In genomic region chr16:65634291-65634690, GRCh38 we compare ENCODE assay signal across 25 cellular contexts.
DNase-seq lines count a peak whose midpoint lies in the region; FAIRE-seq and TF ChIP-seq lines count a peak whose summit lies in the region.
"Had no signal": no experiment of that assay in that cellular context is flagged by ENCODE, and none has a peak within 500 bp of the region (broad histone marks: within the 10 kb centered on the region; RNA-seq: fewer than 3 reads in every experiment).

No MANE protein-coding gene starts in this region.

- 68 to 70% methylated on average over 5 of the region's 5 CpGs for WGBS in GM23248 (ENCODE audit: low coverage in 1 of 2, low lambda C conversion rate in 2 of 2, missing lambda C conversion rate in 2 of 2), 2 experiments

- peaks cover 6% of the 10 kb centered on the region for H3K9me3 Mint-ChIP-seq in astrocyte (ENCODE audit: unreplicated experiment)
- H3K9me3 Mint-ChIP-seq in CD14-positive monocyte, result peaks cover 0 to 5% (median 0%) of the 10 kb centered on the region in 7 donors
- H3K9me3 Mint-ChIP-seq: activated T-cell treated with anti-CD3 and anti-CD28 coated beads, Interleukin-2, amount 50 U/mL, for 72 hours had no signal

- peak overlapping the region in 3 of 10 experiments; percentile 15 to 35 (median 27); a peak in 5 of 20 replicates for H3K4me3 ChIP-seq in BLaER1 treated with 17β-estradiol and CSF1 and Interleukin-3, amounts not matched to agents 10 nM and 100 nM
- H3K4me3 ChIP-seq in GM23248, result no peak overlapping the region
- no peak overlapping the region for H3K4me3 ChIP-seq in astrocyte (ENCODE audit: insufficient read depth, low read depth, low read length)
- H3K4me3 ChIP-seq: gastrocnemius medialis, upper lobe of right lung had no signal

- H2AFZ ChIP-seq in GM23248, result no peak overlapping the region
- H2AFZ ChIP-seq in astrocyte (ENCODE audit: low read depth, low read length), result no peak overlapping the region

- peak overlapping the region in 9 of 11 experiments; percentile 16 to 81 (median 73); a peak in 17 of 22 replicates for H3K27ac ChIP-seq in BLaER1 treated with 17β-estradiol and CSF1 and Interleukin-3, amounts not matched to agents 10 nM and 100 nM
- H3K27ac ChIP-seq in GM23248, result no peak overlapping the region
- no peak overlapping the region for H3K27ac ChIP-seq in astrocyte (ENCODE audit: low read depth, low read length)
- H3K27ac ChIP-seq: gastrocnemius medialis, upper lobe of right lung had no signal

- peaks cover 6 to 37% (median 20%) of the 10 kb centered on the region in 10 experiments; a peak in 19 of 20 replicates for H3K4me1 ChIP-seq in BLaER1 treated with 17β-estradiol and CSF1 and Interleukin-3, amounts not matched to agents 10 nM and 100 nM
- no peaks in the 10 kb centered on the region for H3K4me1 ChIP-seq in GM23248 (ENCODE audit: insufficient read depth)
- H3K4me1 ChIP-seq in astrocyte (ENCODE audit: insufficient read depth, low read length), result no peaks in the 10 kb centered on the region
- H3K4me1 ChIP-seq: gastrocnemius medialis, upper lobe of right lung had no signal

- H3K79me2 ChIP-seq in GM23248 (ENCODE audit: insufficient read depth) (no peaks in the 10 kb centered on the region), astrocyte (ENCODE audit: insufficient read depth, low read length) (no peaks in the 10 kb centered on the region)

- H3K27me3 Mint-ChIP-seq in astrocyte (ENCODE audit: low read depth, unreplicated experiment), result peaks cover 33% of the 10 kb centered on the region
- H3K27me3 Mint-ChIP-seq in CD14-positive monocyte (ENCODE audit: low read depth in 3 of 3), result peaks cover 2 to 9% (median 7%) of the 10 kb centered on the region in 3 donors

- H3K9me2 ChIP-seq in GM23248 (ENCODE audit: insufficient read depth), result no peaks in the 10 kb centered on the region

- H3K4me1 Mint-ChIP-seq in astrocyte (ENCODE audit: low read depth, unreplicated experiment) (no peaks in the 10 kb centered on the region), CD14-positive monocyte (no peaks in the 10 kb centered on the region)
- H3K4me1 Mint-ChIP-seq: activated CD4-positive, alpha-beta T cell treated with anti-CD3 and anti-CD28 coated beads for 36 hours had no signal

- intact Hi-C loops in CD14-positive monocyte (cut with micrococcal nuclease), result no loop called here

- H3K27me3 ChIP-seq in BLaER1 treated with 17β-estradiol and CSF1 and Interleukin-3, amounts not matched to agents 10 nM and 100 nM, result no peaks in the 10 kb centered on the region
- no peaks in the 10 kb centered on the region; the same call in 1 of the 2 replicates for H3K27me3 ChIP-seq in GM23248 (replicated peaks; ENCODE audit: insufficient read depth)
- no peaks in the 10 kb centered on the region for H3K27me3 ChIP-seq in astrocyte (ENCODE audit: insufficient read depth, low read length)
- H3K27me3 ChIP-seq: gastrocnemius medialis, upper lobe of right lung had no signal

- H4K20me1 ChIP-seq in BLaER1 treated with 17β-estradiol and CSF1 and Interleukin-3, amounts not matched to agents 10 nM and 100 nM, result no peaks in the 10 kb centered on the region
- H4K20me1 ChIP-seq in GM23248 (ENCODE audit: insufficient read depth), result no peaks in the 10 kb centered on the region
- no peaks in the 10 kb centered on the region for H4K20me1 ChIP-seq in astrocyte (ENCODE audit: insufficient read depth, low read length)

- peak overlapping the region; percentile 16 to 91 (median 77); a peak in 21 of 22 replicates for H3K4me2 ChIP-seq in BLaER1 treated with 17β-estradiol and CSF1 and Interleukin-3, amounts not matched to agents 10 nM and 100 nM
- H3K4me2 ChIP-seq in GM23248 (ENCODE audit: unreplicated experiment) (no peak overlapping the region), astrocyte (ENCODE audit: low read length) (no peak overlapping the region)

- peaks cover 0 to 27% (median 6%) of the 10 kb centered on the region in 11 experiments; a peak in 7 of 22 replicates for H3K9me3 ChIP-seq in BLaER1 treated with 17β-estradiol and CSF1 and Interleukin-3, amounts not matched to agents 10 nM and 100 nM (replicated peaks in 1 of 11)
- H3K9me3 ChIP-seq in GM23248 (ENCODE audit: low read depth) (no peaks in the 10 kb centered on the region), astrocyte (ENCODE audit: insufficient read depth, low read depth, low read length) (no peaks in the 10 kb centered on the region)
- H3K9me3 ChIP-seq: gastrocnemius medialis, upper lobe of right lung had no signal

- TF ChIP-seq CTCF in astrocyte (IDR thresholded peaks at IDR 0.05; ENCODE audit: insufficient read depth, low read depth, low read length), result no peak
- TF ChIP-seq CTCF in CD14-positive monocyte (IDR thresholded peaks at IDR 0.05), result no peak

- in situ Hi-C loops in GM23248 (cut with MboI), result no loop called here

- DNase-seq in GM23248 (peak; percentile 28), astrocyte (ENCODE audit: low read depth) (peak; percentile 24), iris pigment epithelial cell (ENCODE audit: low read depth) (peak; percentile 43), CD14-positive monocyte (ENCODE audit: low spot score) (no peak), HK-2 (ENCODE audit: unreplicated experiment) (no peak), NCI-H1417 treated with DMSO at 0.1 percent for 48 hours (lab: John Stamatoyannopoulos, UW) (no peak), epidermal melanocyte (ENCODE audit: insufficient read length, low spot score) (no peak)
- DNase-seq: ACHN; activated CD4-positive, alpha-beta T cell treated with anti-CD3 and anti-CD28 coated beads for 36 hours; activated T-cell treated with anti-CD3 and anti-CD28 coated beads, Interleukin-2, amount 50 U/mL, for 72 hours; C1 segment of cervical spinal cord; cerebellar nuclear complex; gastrocnemius medialis; KBM-7; NCI-H187; NCI-H345; NCI-H774; occipital lobe; right cardiac atrium; SHP77 treated with DMSO at 0.1 percent for 48 hours; stimulated activated CD8-positive, alpha-beta memory T cell treated with anti-CD3 and anti-CD28 coated beads, Interleukin-4, amount 100 ng/mL, for 48 hours; T-helper 1 cell; upper lobe of right lung had no signal

- no peak for FAIRE-seq in astrocyte (lab: Jason Lieb, UNC)

- no peaks in the 10 kb centered on the region for H3F3A ChIP-seq in GM23248 (ENCODE audit: insufficient read depth)

- H3K4me3 Mint-ChIP-seq in astrocyte (ENCODE audit: unreplicated experiment) (no peak overlapping the region), CD14-positive monocyte (no peak overlapping the region)
- H3K4me3 Mint-ChIP-seq: activated CD4-positive, alpha-beta T cell treated with anti-CD3 and anti-CD28 coated beads for 36 hours; activated T-cell treated with anti-CD3 and anti-CD28 coated beads, Interleukin-2, amount 50 U/mL, for 72 hours had no signal

- H3K9ac ChIP-seq in BLaER1 treated with 17β-estradiol and CSF1 and Interleukin-3, amounts not matched to agents 10 nM and 100 nM, result peak overlapping the region in 9 of 11 experiments; percentile 14 to 67 (median 56); a peak in 15 of 22 replicates
- H3K9ac ChIP-seq in GM23248 (no peak overlapping the region), astrocyte (ENCODE audit: low read length) (no peak overlapping the region)

- H3K27ac Mint-ChIP-seq in astrocyte (ENCODE audit: unreplicated experiment) (no peak overlapping the region), CD14-positive monocyte (peak overlapping the region in 1 of 7 donors; percentile 38)
- H3K27ac Mint-ChIP-seq: activated CD4-positive, alpha-beta T cell treated with anti-CD3 and anti-CD28 coated beads for 36 hours; activated naive CD4-positive, alpha-beta T cell treated with anti-CD3 and anti-CD28 coated beads, Interleukin-2, amount 50 U/mL, for 72 hours; activated T-cell treated with anti-CD3 and anti-CD28 coated beads, Interleukin-2, amount 50 U/mL, for 72 hours had no signal

- H3K36me3 ChIP-seq in BLaER1 treated with 17β-estradiol and CSF1 and Interleukin-3, amounts not matched to agents 10 nM and 100 nM, result no peaks in the 10 kb centered on the region
- H3K36me3 ChIP-seq in GM23248 (ENCODE audit: low read depth) (no peaks in the 10 kb centered on the region), astrocyte (ENCODE audit: insufficient read depth, low read length) (no peaks in the 10 kb centered on the region)
- H3K36me3 ChIP-seq: gastrocnemius medialis, upper lobe of right lung had no signal

- H3K36me3 Mint-ChIP-seq in astrocyte (ENCODE audit: low read depth, unreplicated experiment) (no peaks in the 10 kb centered on the region), CD14-positive monocyte (no peaks in the 10 kb centered on the region)
- H3K36me3 Mint-ChIP-seq: activated naive CD4-positive, alpha-beta T cell treated with anti-CD3 and anti-CD28 coated beads, Interleukin-2, amount 50 U/mL, for 72 hours had no signal

Comparison
In these comparisons a context has a peak if more than half of its experiments do, and no peak if none do; other contexts are left out.
1. H3K27ac ChIP-seq: peak in BLaER1 treated with 17β-estradiol and CSF1 and Interleukin-3, amounts not matched to agents 10 nM and 100 nM (9 of 11); none in GM23248 (single experiment) and astrocyte (single experiment).
2. H3K4me2 ChIP-seq: peak in BLaER1 treated with 17β-estradiol and CSF1 and Interleukin-3, amounts not matched to agents 10 nM and 100 nM (11 of 11); none in GM23248 (single experiment) and astrocyte (single experiment).
3. H3K9ac ChIP-seq: peak in BLaER1 treated with 17β-estradiol and CSF1 and Interleukin-3, amounts not matched to agents 10 nM and 100 nM (9 of 11); none in GM23248 (single experiment) and astrocyte (single experiment).
4. DNase-seq: peak in GM23248 (single experiment), astrocyte (single experiment) and iris pigment epithelial cell (single experiment); none in CD14-positive monocyte (single experiment), HK-2 (single experiment), NCI-H1417 treated with DMSO at 0.1 percent for 48 hours (single experiment) and epidermal melanocyte (single experiment).